11 cellular contexts compared by ENCODE assay signal in genomic region chr9:130193531-130194405, GRCh38. TPM values are rescaled to one million over a fixed set of nuclear protein-coding genes. Genes with fewer than 3 reads are reported as not detected.
A peak's percentile ranks its signal among the peaks of the same experiment; 100 is the strongest.
DNase-seq lines count a peak whose midpoint lies in the region; ATAC-seq and TF ChIP-seq lines count a peak whose summit lies in the region.
"Had no signal": no experiment of that assay in that cellular context is flagged by ENCODE, and none has a peak within 500 bp of the region (broad histone marks: within the 10 kb centered on the region; RNA-seq: fewer than 3 reads in every experiment).

No MANE protein-coding gene starts in this region.

- no peak overlapping the region for H3K27ac ChIP-seq in mammary epithelial cell (ENCODE audit: insufficient read depth, low read depth, low read length)
- no peak overlapping the region for H3K27ac ChIP-seq in mesenchymal stem cell (ENCODE audit: low read length, poor library complexity, severe bottlenecking)
- peak overlapping the region; percentile 71 to 80 for H3K27ac ChIP-seq in uterus
- H3K27ac ChIP-seq in WERI-Rb-1: no peak overlapping the region

- H3K36me3 ChIP-seq in mammary epithelial cell (ENCODE audit: insufficient read depth, low read length) (no peaks in the 10 kb centered on the region), mesenchymal stem cell (ENCODE audit: control insufficient read depth in 1 of 2, insufficient read depth in 2 of 2, low read depth in 1 of 2, low read length in 2 of 2) (peaks cover 0 to 20% of the 10 kb centered on the region in 2 experiments), uterus (no peaks in the 10 kb centered on the region), WERI-Rb-1 (peaks cover 14% of the 10 kb centered on the region)

- no peaks in the 10 kb centered on the region for H3K9me3 Mint-ChIP-seq in activated T-cell treated with anti-CD3 and anti-CD28 coated beads, Interleukin-2, amount 50 U/mL, for 72 hours

- peak overlapping the region; percentile 0 to 76 for H2BK12ac ChIP-seq in mesenchymal stem cell (ENCODE audit: low read length in 2 of 2)

- CTCF ChIA-PET in mammary epithelial cell (lab: Charles Lee; ENCODE audit: low non-redundant PET): no interaction called here

- H3K9ac ChIP-seq in mammary epithelial cell (ENCODE audit: insufficient read depth, low read length): no peak overlapping the region
- peak overlapping the region; percentile 38 for H3K9ac ChIP-seq in mesenchymal stem cell (ENCODE audit: low read length)

- in situ Hi-C loops in mammary epithelial cell (cut with MboI; ENCODE audit: low sequenced_read_pairs in 2 of 2): no loop called here

- BruUV-seq in mammary epithelial cell (replicated peaks; lab: Mats Ljungman, UMichigan): no TSS peak

- WGBS in mammary epithelial cell (ENCODE audit: low coverage, missing lambda C conversion rate): 23% methylated on average over 23 of the region's 29 CpGs
- WGBS in mesenchymal stem cell: 71% methylated on average over 29 of the region's 29 CpGs

- no peak overlapping the region for H2BK15ac ChIP-seq in mesenchymal stem cell (ENCODE audit: low read depth, poor library complexity, severe bottlenecking)

- H3K79me2 ChIP-seq in mammary epithelial cell (ENCODE audit: insufficient read depth, low read length): peaks cover 95% of the 10 kb centered on the region

- H3K27ac Mint-ChIP-seq in activated T-cell treated with anti-CD3 and anti-CD28 coated beads, Interleukin-2, amount 50 U/mL, for 72 hours: no peak overlapping the region

- intact Hi-C loops in left cardiac atrium (cut with DNase I) (no loop called here), cardiac septum (cut with DNase I) (no loop called here), mammary epithelial cell (cut with micrococcal nuclease) (no loop called here), uterus (cut with DNase I; ENCODE audit: low total_unique reads) (no loop called here)

- H3K4me3 ChIP-seq in mammary epithelial cell (replicated peaks in 1 of 3; ENCODE audit: insufficient read depth in 1 of 3, low read depth in 2 of 3, low read length in 3 of 3) (no peak overlapping the region), mesenchymal stem cell (ENCODE audit: insufficient read depth in 1 of 2, low read depth in 1 of 2, low read length in 2 of 2) (no peak overlapping the region), uterus (no peak overlapping the region), WERI-Rb-1 (ENCODE audit: low read depth, low read length) (no peak overlapping the region)
- H3K4me3 ChIP-seq: smooth muscle cell had no signal

- TF ChIP-seq POLR2A in uterus (IDR thresholded peaks at IDR 0.05): no peak

- H3K27me3 ChIP-seq in mammary epithelial cell (ENCODE audit: insufficient read depth, low read length): no peaks in the 10 kb centered on the region
- no peaks in the 10 kb centered on the region for H3K27me3 ChIP-seq in mesenchymal stem cell (ENCODE audit: control insufficient read depth in 1 of 2, insufficient read depth in 1 of 2, low read length in 2 of 2)
- H3K27me3 ChIP-seq in uterus: no peaks in the 10 kb centered on the region
- no peaks in the 10 kb centered on the region for H3K27me3 ChIP-seq in WERI-Rb-1 (ENCODE audit: insufficient read depth, low read depth, severe bottlenecking)

- DNase-seq in left cardiac atrium: no peak
- no peak for DNase-seq in cardiac septum (ENCODE audit: low spot score)
- DNase-seq in mammary epithelial cell: no peak
- no peak for DNase-seq in mesenchymal stem cell
- no peak for DNase-seq in uterus
- no peak for DNase-seq in WERI-Rb-1
- DNase-seq in activated T-cell treated with anti-CD3 and anti-CD28 coated beads, Interleukin-2, amount 50 U/mL, for 72 hours: no peak
- DNase-seq in activated CD8-positive, alpha-beta memory T cell treated with anti-CD3 and anti-CD28 coated beads, Interleukin-2, amount 50 U/mL, for 4 hours: no peak
- DNase-seq: DND-41 had no signal

- H4K91ac ChIP-seq in mesenchymal stem cell (ENCODE audit: low read length): peak overlapping the region; percentile 18

- peak overlapping the region; percentile 23 to 44 for H3K18ac ChIP-seq in mesenchymal stem cell (ENCODE audit: low read depth in 1 of 2, low read length in 2 of 2)

- peaks cover 43% of the 10 kb centered on the region for H3K4me1 ChIP-seq in mammary epithelial cell (ENCODE audit: insufficient read depth, low read length)
- H3K4me1 ChIP-seq in mesenchymal stem cell (ENCODE audit: control insufficient read depth, insufficient read depth, low read depth, low read length): peaks cover 68% of the 10 kb centered on the region
- H3K4me1 ChIP-seq in uterus: peaks cover 0 to 36% of the 10 kb centered on the region in 2 donors

- H2AFZ ChIP-seq in mammary epithelial cell (ENCODE audit: low read depth, low read length) (no peak overlapping the region), mesenchymal stem cell (ENCODE audit: low read depth, low read length) (no peak overlapping the region)

- peak overlapping the region; percentile 19 for H2AK5ac ChIP-seq in mesenchymal stem cell (ENCODE audit: low read length, severe bottlenecking)

- H3K23ac ChIP-seq in mesenchymal stem cell (ENCODE audit: low read length in 2 of 2): no peak overlapping the region

- peaks cover 28% of the 10 kb centered on the region for H3K79me1 ChIP-seq in mesenchymal stem cell (replicated peaks; ENCODE audit: low read length, poor library complexity, severe bottlenecking)

- H3K14ac ChIP-seq in mesenchymal stem cell (ENCODE audit: low read length in 2 of 2): peak overlapping the region in 1 of 2 experiments; percentile 44

- H2BK120ac ChIP-seq in mesenchymal stem cell (ENCODE audit: low read depth, low read length): no peak overlapping the region

- H3K4me1 Mint-ChIP-seq in activated T-cell treated with anti-CD3 and anti-CD28 coated beads, Interleukin-2, amount 50 U/mL, for 72 hours (ENCODE audit: low read depth): no peaks in the 10 kb centered on the region

- H3K36me3 Mint-ChIP-seq in activated T-cell treated with anti-CD3 and anti-CD28 coated beads, Interleukin-2, amount 50 U/mL, for 72 hours (ENCODE audit: insufficient read depth in 2 of 2): no peaks in the 10 kb centered on the region

- H3K4ac ChIP-seq in mesenchymal stem cell (ENCODE audit: low read depth in 1 of 2, low read length in 2 of 2): peak overlapping the region in 1 of 2 experiments; percentile 57

- TF ChIP-seq CTCF in mammary epithelial cell (conservative IDR thresholded peaks at IDR 0.05 in 1 of 2, IDR thresholded peaks at IDR 0.05 in 1 of 2; ENCODE audit: extremely low read depth in 1 of 2, insufficient read depth in 1 of 2, low read depth in 1 of 2, low read length in 2 of 2) (no peak), uterus (IDR thresholded peaks at IDR 0.05) (peak in 1 of 4 experiments; percentile 14), WERI-Rb-1 (IDR thresholded peaks at IDR 0.05; ENCODE audit: low read depth, low read length) (no peak)

- no peak overlapping the region for H2BK5ac ChIP-seq in mesenchymal stem cell (ENCODE audit: low read depth, low read length, poor library complexity, severe bottlenecking)

- H3K27me3 Mint-ChIP-seq in activated T-cell treated with anti-CD3 and anti-CD28 coated beads, Interleukin-2, amount 50 U/mL, for 72 hours (ENCODE audit: low read depth): no peaks in the 10 kb centered on the region

- H3K9me3 ChIP-seq in mammary epithelial cell (replicated peaks; ENCODE audit: insufficient read depth, low read length) (no peaks in the 10 kb centered on the region), mesenchymal stem cell (ENCODE audit: control insufficient read depth, low read length) (no peaks in the 10 kb centered on the region), uterus (no peaks in the 10 kb centered on the region), WERI-Rb-1 (ENCODE audit: severe bottlenecking) (no peaks in the 10 kb centered on the region)

- dilution Hi-C loops in mammary epithelial cell (cut with HindIII; ENCODE audit: low sequenced_read_pairs): no loop called here

- H3K4me3 Mint-ChIP-seq in activated T-cell treated with anti-CD3 and anti-CD28 coated beads, Interleukin-2, amount 50 U/mL, for 72 hours: no peak overlapping the region

- H4K20me1 ChIP-seq in mammary epithelial cell (ENCODE audit: insufficient read depth, low read length): peaks cover 4% of the 10 kb centered on the region

- H3K4me2 ChIP-seq in mammary epithelial cell (ENCODE audit: insufficient read depth, low read depth, low read length): peak overlapping the region; percentile 51
- no peak overlapping the region for H3K4me2 ChIP-seq in mesenchymal stem cell (ENCODE audit: low read length, poor library complexity, severe bottlenecking)
- H3K4me2 ChIP-seq: smooth muscle cell had no signal

- peak overlapping the region; percentile 55 for H4K8ac ChIP-seq in mesenchymal stem cell (ENCODE audit: low read length)

- peak; percentile 35 to 39 for ATAC-seq in left cardiac atrium
- ATAC-seq in activated T-cell treated with anti-CD3 and anti-CD28 coated beads, Interleukin-2, amount 50 U/mL, for 72 hours (replicated peaks in 1 of 2): no peak
- ATAC-seq: Panc1 had no signal

RNA-seq across cellular contexts. Expression of gene NCS1, which starts 21.6 kb away (rescaled TPM):
- total RNA-seq in left cardiac atrium (10 to 100 TPM in 1 of 2 donors, 1 to 10 TPM in 1; 8.2 to 11.5 TPM), cardiac septum (14.3 TPM), mammary epithelial cell (10 to 100 TPM; 76.5 to 85.4 TPM), uterus (10 to 100 TPM in 3 of 4 donors, 1 to 10 TPM in 1; 4.1 to 99.3 (median 39.0) TPM)
- 59.8 TPM for polyA plus RNA-seq in mammary epithelial cell
- 53.3 TPM for polyA minus RNA-seq in mammary epithelial cell
- polyA plus RNA-seq in mesenchymal stem cell (2013, experiment 1 of 2): 38.8 TPM
- 37.7 TPM for polyA plus RNA-seq in mesenchymal stem cell (2013, experiment 2 of 2)
- 10 to 100 TPM; 18.7 to 28.1 TPM for total RNA-seq in activated T-cell treated with anti-CD3 and anti-CD28 coated beads, Interleukin-2, amount 50 U/mL, for 72 hours

Comparison
In these comparisons a context has a peak if more than half of its experiments do, and no peak if none do; other contexts are left out.
1. ATAC-seq: peak in left cardiac atrium (2 of 2); none in activated T-cell treated with anti-CD3 and anti-CD28 coated beads, Interleukin-2, amount 50 U/mL, for 72 hours (0 of 2).
2. H3K27ac ChIP-seq: peak in uterus (2 of 2); none in mammary epithelial cell (single experiment), mesenchymal stem cell (single experiment) and WERI-Rb-1 (single experiment).